ENCODE assay signal across 8 cellular contexts in genomic region chr3:196867507-196868296, GRCh38. TPM values are rescaled to one million over a fixed set of nuclear protein-coding genes. Genes with fewer than 3 reads are reported as not detected.
A peak's percentile ranks its signal among the peaks of the same experiment; 100 is the strongest.
DNase-seq lines count a peak whose midpoint lies in the region; ATAC-seq and TF ChIP-seq lines count a peak whose summit lies in the region.

TSS of gene SENP5 (plus strand) at chr3:196867920. CDS start at chr3:196885182, 17,262 bp downstream.

- peak in 1 of 6 experiments; percentile 28 for TF ChIP-seq CTCF in upper lobe of left lung (IDR thresholded peaks at IDR 0.05)

- H3K27ac ChIP-seq in upper lobe of left lung: peak within 1 kb of the TSS; percentile 92 to 99 (median 94)

- TF ChIP-seq EP300 in upper lobe of left lung (IDR thresholded peaks at IDR 0.05): peak in 1 of 4 donors; percentile 31

- peak; percentile 83 for DNase-seq in NCI-H1694 treated with DMSO at 0.1 percent for 48 hours (lab: John Stamatoyannopoulos, UW)
- peak; percentile 79 for DNase-seq in amniotic stem cell (lab: John Stamatoyannopoulos, UW)
- DNase-seq in left cardiac atrium: peak; percentile 93
- DNase-seq in posterior vena cava (ENCODE audit: low spot score): peak; percentile 98
- peak; percentile 94 to 99 for DNase-seq in upper lobe of left lung

- H3K9me3 ChIP-seq in upper lobe of left lung: no peaks in the 10 kb centered on the region

- WGBS in upper lobe of left lung, 2 donors: 1% methylated on average over 15 to 34 of the region's 93 CpGs

- H3K27me3 ChIP-seq in upper lobe of left lung: no peaks in the 10 kb centered on the region

- peaks cover 18 to 45% (median 23%) of the 10 kb centered on the region in 4 donors for H3K4me1 ChIP-seq in upper lobe of left lung

- peak within 1 kb of the TSS; percentile 84 to 100 (median 94) for H3K4me3 ChIP-seq in upper lobe of left lung

- intact Hi-C loops in left cardiac atrium (cut with DNase I): loop anchor here in 1 of 2 donors (2.0 kb wide), 1 partner anchor 75 kb away; the partner anchor contains the start of gene NCBP2
- intact Hi-C loops in posterior vena cava (cut with DNase I): no loop called here

- H3K4me1 Mint-ChIP-seq in T-helper 1 cell treated with Interleukin-12 subunit alpha and Interleukin-12 subunit beta and Interleukin-4 antibody, amounts not matched to agents 30 μg/mL and 1 μg/mL, for 36 hours (ENCODE audit: low read depth): peaks cover 18% of the 10 kb centered on the region

- H3K9me3 Mint-ChIP-seq in T-helper 1 cell treated with Interleukin-12 subunit alpha and Interleukin-12 subunit beta and Interleukin-4 antibody, amounts not matched to agents 30 μg/mL and 1 μg/mL, for 36 hours: peaks cover 7% of the 10 kb centered on the region

- H3K27ac Mint-ChIP-seq in T-helper 1 cell treated with Interleukin-12 subunit alpha and Interleukin-12 subunit beta and Interleukin-4 antibody, amounts not matched to agents 30 μg/mL and 1 μg/mL, for 36 hours: peak within 1 kb of the TSS; percentile 98

- H3K4me3 Mint-ChIP-seq in T-helper 1 cell treated with Interleukin-12 subunit alpha and Interleukin-12 subunit beta and Interleukin-4 antibody, amounts not matched to agents 30 μg/mL and 1 μg/mL, for 36 hours: peak within 1 kb of the TSS; percentile 97

- H3K36me3 ChIP-seq in upper lobe of left lung: peaks cover 0 to 8% (median 0%) of the 10 kb centered on the region in 4 donors

- peaks cover 5% of the 10 kb centered on the region for H3K36me3 Mint-ChIP-seq in T-helper 1 cell treated with Interleukin-12 subunit alpha and Interleukin-12 subunit beta and Interleukin-4 antibody, amounts not matched to agents 30 μg/mL and 1 μg/mL, for 36 hours (ENCODE audit: low read depth)

- no peaks in the 10 kb centered on the region for H3K27me3 Mint-ChIP-seq in T-helper 1 cell treated with Interleukin-12 subunit alpha and Interleukin-12 subunit beta and Interleukin-4 antibody, amounts not matched to agents 30 μg/mL and 1 μg/mL, for 36 hours (ENCODE audit: low read depth)

- TF ChIP-seq POLR2A in upper lobe of left lung (IDR thresholded peaks at IDR 0.05): peak; percentile 88 to 99 (median 94)

- ATAC-seq in GM18499 (IDR thresholded peaks at IDR 0.05; ENCODE audit: insufficient read depth, unreplicated experiment): peak; percentile 46
- peak; percentile 87 for ATAC-seq in HG02943 (IDR thresholded peaks at IDR 0.05; ENCODE audit: low read depth, unreplicated experiment)
- ATAC-seq in left cardiac atrium: peak; percentile 99
- ATAC-seq in upper lobe of left lung (ENCODE audit: low FRiP score in 2 of 2): peak; percentile 98 to 99

RNA-seq across cellular contexts. Expression of gene SENP5, which starts in this region (rescaled TPM):
- total RNA-seq in left cardiac atrium (10 to 100 TPM; 17.5 to 26.9 TPM), posterior vena cava (10 to 100 TPM; 26.5 to 35.9 TPM), upper lobe of left lung (10 to 100 TPM; 25.8 to 67.1 (median 41.5) TPM)

Comparison
In these comparisons a context has a peak if more than half of its experiments do, and no peak if none do; other contexts are left out.
1. Peak in every context shown above with its lines: DNase-seq, ATAC-seq, H3K4me3 ChIP-seq and H3K27ac ChIP-seq.
2. ATAC-seq: peak in every context shown above with its lines; median percentile 99 in left cardiac atrium; 98 in upper lobe of left lung; 87 in HG02943; 46 in GM18499.